In the genomic region with DNA sequence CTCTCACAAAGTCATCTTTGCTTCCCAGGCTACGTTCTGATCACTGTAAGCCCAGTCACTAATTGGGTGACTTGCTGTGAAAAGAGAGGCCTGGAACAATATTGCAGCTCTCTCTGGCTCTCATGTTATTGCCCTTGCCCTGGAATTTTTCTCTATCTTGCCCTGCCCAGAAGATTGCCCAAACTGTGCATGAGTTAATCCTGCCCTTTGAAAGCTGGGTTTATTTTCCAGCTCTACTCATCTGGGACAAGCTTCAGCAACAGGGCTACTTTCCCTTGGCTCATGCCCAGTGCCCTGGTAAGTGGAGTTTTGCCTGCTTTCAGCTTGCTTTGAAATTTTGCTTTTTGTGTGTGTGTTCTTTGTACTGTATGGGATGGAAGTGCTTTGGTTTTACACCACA, we compare ENCODE assay signal across 2 cellular contexts.
TF ChIP-seq lines count a peak whose summit lies in the region.

No MANE protein-coding gene starts in this region.

TF ChIP-seq in GM23338, 12 proteins besides CTCF, POLR2A, EP300 and RAD21:
- TF ChIP-seq ZNF462 (CRISPR knock-in tag; IDR thresholded peaks at IDR 0.05) = no peak
- TF ChIP-seq EZH2phosphoT487 (IDR thresholded peaks at IDR 0.05; ENCODE audit: unreplicated experiment) = no peak
- no peak for TF ChIP-seq ZNF114 (CRISPR knock-in tag; IDR thresholded peaks at IDR 0.05)
- no peak for TF ChIP-seq JUNB (IDR thresholded peaks at IDR 0.05; ENCODE audit: unreplicated experiment)

TF ChIP-seq in H1, 55 proteins besides CTCF, POLR2A, EP300 and RAD21:
- TF ChIP-seq RNF2 (IDR thresholded peaks at IDR 0.05; ENCODE audit: borderline replicate concordance, low read depth, low read length, missing control alignments, poor library complexity, severe bottlenecking) (no peak), POU5F1 (IDR thresholded peaks at IDR 0.05; ENCODE audit: low read depth, low read length) (no peak), TEAD4 (IDR thresholded peaks at IDR 0.05; ENCODE audit: low read depth, low read length) (no peak), SIN3A (conservative IDR thresholded peaks at IDR 0.05 in 1 of 2, IDR thresholded peaks at IDR 0.05 in 1 of 2; ENCODE audit: low read depth in 1 of 2, low read length in 2 of 2) (no peak), SP4 (IDR thresholded peaks at IDR 0.05; ENCODE audit: low read length) (no peak), CHD2 (IDR thresholded peaks at IDR 0.05; ENCODE audit: low read length) (no peak), SP2 (IDR thresholded peaks at IDR 0.05; ENCODE audit: low read length) (no peak), BCL11A (IDR thresholded peaks at IDR 0.05; ENCODE audit: low read depth in 2 of 2, low read length in 2 of 2) (no peak), EGR1 (IDR thresholded peaks at IDR 0.05; ENCODE audit: borderline replicate concordance, low read depth, low read length) (no peak)
- TF ChIP-seq, protein P1, sequence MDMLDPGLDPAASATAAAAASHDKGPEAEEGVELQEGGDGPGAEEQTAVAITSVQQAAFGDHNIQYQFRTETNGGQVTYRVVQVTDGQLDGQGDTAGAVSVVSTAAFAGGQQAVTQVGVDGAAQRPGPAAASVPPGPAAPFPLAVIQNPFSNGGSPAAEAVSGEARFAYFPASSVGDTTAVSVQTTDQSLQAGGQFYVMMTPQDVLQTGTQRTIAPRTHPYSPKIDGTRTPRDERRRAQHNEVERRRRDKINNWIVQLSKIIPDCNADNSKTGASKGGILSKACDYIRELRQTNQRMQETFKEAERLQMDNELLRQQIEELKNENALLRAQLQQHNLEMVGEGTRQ (IDR thresholded peaks at IDR 0.05; ENCODE audit: low read length) = no peak
- TF ChIP-seq, protein P2, sequence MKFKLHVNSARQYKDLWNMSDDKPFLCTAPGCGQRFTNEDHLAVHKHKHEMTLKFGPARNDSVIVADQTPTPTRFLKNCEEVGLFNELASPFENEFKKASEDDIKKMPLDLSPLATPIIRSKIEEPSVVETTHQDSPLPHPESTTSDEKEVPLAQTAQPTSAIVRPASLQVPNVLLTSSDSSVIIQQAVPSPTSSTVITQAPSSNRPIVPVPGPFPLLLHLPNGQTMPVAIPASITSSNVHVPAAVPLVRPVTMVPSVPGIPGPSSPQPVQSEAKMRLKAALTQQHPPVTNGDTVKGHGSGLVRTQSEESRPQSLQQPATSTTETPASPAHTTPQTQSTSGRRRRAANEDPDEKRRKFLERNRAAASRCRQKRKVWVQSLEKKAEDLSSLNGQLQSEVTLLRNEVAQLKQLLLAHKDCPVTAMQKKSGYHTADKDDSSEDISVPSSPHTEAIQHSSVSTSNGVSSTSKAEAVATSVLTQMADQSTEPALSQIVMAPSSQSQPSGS (IDR thresholded peaks at IDR 0.05; ENCODE audit: low read length) = no peak
